Comparison of ENCODE assay signal across 20 cellular contexts in genomic region chr15:57881361-57881760, GRCh38.
DNase-seq lines count a peak whose midpoint lies in the region; ATAC-seq and TF ChIP-seq lines count a peak whose summit lies in the region.
"Had no signal": no experiment of that assay in that cellular context is flagged by ENCODE, and none has a peak within 500 bp of the region (broad histone marks: within the 10 kb centered on the region; RNA-seq: fewer than 3 reads in every experiment).

No MANE protein-coding gene starts in this region.

- no peak overlapping the region for H2AFZ ChIP-seq in GM23248

- H3K27me3 ChIP-seq in GM23248 (replicated peaks; ENCODE audit: insufficient read depth) (peaks cover 11% of the 10 kb centered on the region; the same call in 1 of the 2 replicates), brain microvascular endothelial cell (replicated peaks) (no peaks in the 10 kb centered on the region)
- H3K27me3 ChIP-seq: MG63, Peyer's patch had no signal

- in situ Hi-C loops in GM23248 (cut with MboI) (no loop called here), brain microvascular endothelial cell (cut with HindIII; ENCODE audit: low pct_ligation_motif_present, low sequenced_read_pairs) (no loop called here)

- no peaks in the 10 kb centered on the region for H3K9me3 ChIP-seq in GM23248 (ENCODE audit: low read depth)
- H3K9me3 ChIP-seq: Peyer's patch had no signal

- H3K4me3 Mint-ChIP-seq in activated CD4-positive, alpha-beta T cell treated with anti-CD3 and anti-CD28 coated beads for 36 hours: no peak overlapping the region
- H3K4me3 Mint-ChIP-seq: CD4-positive, CD25-positive, alpha-beta regulatory T cell had no signal

- H3K9ac ChIP-seq in GM23248: no peak overlapping the region

- 0 out of 2 replicates have a peak, but pooled peaks cover 5% of the 10 kb centered on the region for H3K9me2 ChIP-seq in GM23248 (ENCODE audit: insufficient read depth)

- H3F3A ChIP-seq in GM23248 (ENCODE audit: insufficient read depth): 0 out of 2 replicates have a peak, but pooled peaks cover 9% of the 10 kb centered on the region

- peaks cover 11% of the 10 kb centered on the region for H3K27me3 Mint-ChIP-seq in activated CD4-positive, alpha-beta T cell treated with anti-CD3 and anti-CD28 coated beads for 36 hours

- no peaks in the 10 kb centered on the region for H3K36me3 Mint-ChIP-seq in activated CD4-positive, alpha-beta T cell treated with anti-CD3 and anti-CD28 coated beads for 36 hours (ENCODE audit: low read depth)
- H3K36me3 Mint-ChIP-seq: CD4-positive, CD25-positive, alpha-beta regulatory T cell had no signal

- H3K27ac ChIP-seq in GM23248: no peak overlapping the region
- no peak overlapping the region for H3K27ac ChIP-seq in brain microvascular endothelial cell
- H3K27ac ChIP-seq: Peyer's patch had no signal

- intact Hi-C loops in activated CD4-positive, alpha-beta T cell treated with anti-CD3 and anti-CD28 coated beads for 36 hours (cut with DNase I, micrococcal nuclease): no loop called here

- no peaks in the 10 kb centered on the region for H3K36me3 ChIP-seq in GM23248 (ENCODE audit: low read depth)
- H3K36me3 ChIP-seq in brain microvascular endothelial cell (replicated peaks): no peaks in the 10 kb centered on the region
- H3K36me3 ChIP-seq: MG63, Peyer's patch had no signal

- no peaks in the 10 kb centered on the region for H4K20me1 ChIP-seq in GM23248 (ENCODE audit: insufficient read depth)

- H3K4me3 ChIP-seq in GM23248 (no peak overlapping the region), brain microvascular endothelial cell (ENCODE audit: low read depth, low read length) (no peak overlapping the region)
- H3K4me3 ChIP-seq: MG63, Peyer's patch had no signal

- CTCF ChIA-PET in activated CD4-positive, alpha-beta T cell treated with anti-CD3 and anti-CD28 coated beads for 36 hours (lab: Charles Lee): interaction anchor here (0.8 to 2.6 kb wide), 4 partner anchors 10 to 21 kb away, joined by 3 to 7 read pairs (median 3); no protein-coding TSS in a partner anchor

- TF ChIP-seq CTCF in brain microvascular endothelial cell (IDR thresholded peaks at IDR 0.05; ENCODE audit: low read depth, low read length, missing control alignments): no peak

- no peaks in the 10 kb centered on the region for H3K4me1 ChIP-seq in GM23248 (ENCODE audit: insufficient read depth)
- H3K4me1 ChIP-seq: Peyer's patch had no signal

- H3K79me2 ChIP-seq in GM23248 (ENCODE audit: insufficient read depth): no peaks in the 10 kb centered on the region

- H3K4me2 ChIP-seq in GM23248 (ENCODE audit: unreplicated experiment): no peak overlapping the region

- no peak for ATAC-seq in HG03095 (IDR thresholded peaks at IDR 0.05; ENCODE audit: unreplicated experiment)
- ATAC-seq in activated CD4-positive, alpha-beta T cell treated with anti-CD3 and anti-CD28 coated beads for 36 hours: no peak

- WGBS in GM23248 (ENCODE audit: low coverage in 1 of 2, low lambda C conversion rate in 2 of 2, missing lambda C conversion rate in 2 of 2), 2 experiments: 79 to 92% methylated on average over 3 of the region's 3 CpGs

- POLR2A ChIA-PET in activated CD4-positive, alpha-beta T cell treated with anti-CD3 and anti-CD28 coated beads for 36 hours (lab: Charles Lee): no interaction called here

- no peaks in the 10 kb centered on the region for H3K4me1 Mint-ChIP-seq in activated CD4-positive, alpha-beta T cell treated with anti-CD3 and anti-CD28 coated beads for 36 hours
- H3K4me1 Mint-ChIP-seq: CD4-positive, CD25-positive, alpha-beta regulatory T cell had no signal

- H3K27ac Mint-ChIP-seq in activated CD4-positive, alpha-beta T cell treated with anti-CD3 and anti-CD28 coated beads for 36 hours: no peak overlapping the region
- H3K27ac Mint-ChIP-seq: CD4-positive, CD25-positive, alpha-beta regulatory T cell had no signal

- DNase-seq in AG08395 (ENCODE audit: low spot score): peak; percentile 23
- peak; percentile 20 for DNase-seq in GM23248
- peak; percentile 63 for DNase-seq in brain microvascular endothelial cell
- DNase-seq in kidney tubule cell (ENCODE audit: low spot score): peak; percentile 3
- no peak for DNase-seq in NAMALWA (ENCODE audit: low spot score)
- DNase-seq in NCI-H2227 (lab: John Stamatoyannopoulos, UW; ENCODE audit: unreplicated experiment): no peak
- no peak for DNase-seq in activated CD4-positive, alpha-beta T cell treated with anti-CD3 and anti-CD28 coated beads for 36 hours
- DNase-seq: AML-193; CD4-positive, CD25-positive, alpha-beta regulatory T cell; GDM1; GOT3; KBM-7; MG63; NCI-H1105; NCI-H187; NCI-H446 treated with DMSO at 0.1 percent for 48 hours; NCI-H774; Peyer's patch; Right ventricle myocardium superior had no signal

- no peaks in the 10 kb centered on the region for H3K9me3 Mint-ChIP-seq in activated CD4-positive, alpha-beta T cell treated with anti-CD3 and anti-CD28 coated beads for 36 hours (ENCODE audit: low read depth)

Comparison
In these comparisons a context has a peak if more than half of its experiments do, and no peak if none do; other contexts are left out.
1. DNase-seq: peak in AG08395 (single experiment), GM23248 (single experiment), brain microvascular endothelial cell (single experiment) and kidney tubule cell (single experiment); none in NAMALWA (single experiment), NCI-H2227 (single experiment) and activated CD4-positive, alpha-beta T cell treated with anti-CD3 and anti-CD28 coated beads for 36 hours (single experiment).